ENCODE assay signal across 20 cellular contexts in genomic region chr11:35349897-35350296, GRCh38.
"Had no signal": no experiment of that assay in that cellular context is flagged by ENCODE, and none has a peak within 500 bp of the region (broad histone marks: within the 10 kb centered on the region; RNA-seq: fewer than 3 reads in every experiment).

No MANE protein-coding gene starts in this region.

- H3K4me3 Mint-ChIP-seq: activated CD4-positive, alpha-beta memory T cell treated with anti-CD3 and anti-CD28 coated beads for 36 hours; neural progenitor cell; stimulated activated memory B cell treated with anti-CD40 and anti-IgM and Interleukin-4, amounts not matched to agents 10 μg/mL and 1 μg/mL and 100 μg/mL, for 72 hours had no signal

- H3K9me3 Mint-ChIP-seq: activated CD4-positive, alpha-beta memory T cell treated with anti-CD3 and anti-CD28 coated beads for 36 hours; naive B cell; neural progenitor cell; stimulated activated memory B cell treated with anti-CD40 and anti-IgM and Interleukin-4, amounts not matched to agents 10 μg/mL and 1 μg/mL and 100 μg/mL, for 72 hours had no signal

- ATAC-seq: foreskin keratinocyte; left lung; stimulated activated memory B cell treated with anti-CD40 and anti-IgM and Interleukin-4, amounts not matched to agents 10 μg/mL and 1 μg/mL and 100 μg/mL, for 72 hours had no signal

- H3K27ac Mint-ChIP-seq: activated CD4-positive, alpha-beta memory T cell treated with anti-CD3 and anti-CD28 coated beads for 36 hours; naive B cell; progenitor cell of endocrine pancreas; stimulated activated memory B cell treated with anti-CD40 and anti-IgM and Interleukin-4, amounts not matched to agents 10 μg/mL and 1 μg/mL and 100 μg/mL, for 72 hours had no signal

- DNase-seq: activated CD4-positive, alpha-beta memory T cell treated with anti-CD3 and anti-CD28 coated beads for 36 hours; activated CD4-positive, alpha-beta T cell treated with anti-CD3 and anti-CD28 coated beads for 1 hour; activated gamma-delta T cell; central memory CD4-positive, alpha-beta T cell; effector memory CD4-positive, alpha-beta T cell; foreskin keratinocyte; kidney glomerular epithelial cell; left lung; naive B cell; retina; sigmoid colon; stimulated activated CD4-positive, alpha-beta T cell treated with anti-CD3 and anti-CD28 coated beads, Interleukin-15, amount 100 ng/mL, for 24 hours; T-helper 1 cell; T-helper 9 cell; testis; trophoblast cell; uterus had no signal

- H3K27me3 Mint-ChIP-seq: activated CD4-positive, alpha-beta memory T cell treated with anti-CD3 and anti-CD28 coated beads for 36 hours; stimulated activated memory B cell treated with anti-CD40 and anti-IgM and Interleukin-4, amounts not matched to agents 10 μg/mL and 1 μg/mL and 100 μg/mL, for 72 hours had no signal

- H3K36me3 Mint-ChIP-seq: activated CD4-positive, alpha-beta memory T cell treated with anti-CD3 and anti-CD28 coated beads for 36 hours; naive B cell; neural progenitor cell; stimulated activated memory B cell treated with anti-CD40 and anti-IgM and Interleukin-4, amounts not matched to agents 10 μg/mL and 1 μg/mL and 100 μg/mL, for 72 hours had no signal
